In the genomic region with DNA sequence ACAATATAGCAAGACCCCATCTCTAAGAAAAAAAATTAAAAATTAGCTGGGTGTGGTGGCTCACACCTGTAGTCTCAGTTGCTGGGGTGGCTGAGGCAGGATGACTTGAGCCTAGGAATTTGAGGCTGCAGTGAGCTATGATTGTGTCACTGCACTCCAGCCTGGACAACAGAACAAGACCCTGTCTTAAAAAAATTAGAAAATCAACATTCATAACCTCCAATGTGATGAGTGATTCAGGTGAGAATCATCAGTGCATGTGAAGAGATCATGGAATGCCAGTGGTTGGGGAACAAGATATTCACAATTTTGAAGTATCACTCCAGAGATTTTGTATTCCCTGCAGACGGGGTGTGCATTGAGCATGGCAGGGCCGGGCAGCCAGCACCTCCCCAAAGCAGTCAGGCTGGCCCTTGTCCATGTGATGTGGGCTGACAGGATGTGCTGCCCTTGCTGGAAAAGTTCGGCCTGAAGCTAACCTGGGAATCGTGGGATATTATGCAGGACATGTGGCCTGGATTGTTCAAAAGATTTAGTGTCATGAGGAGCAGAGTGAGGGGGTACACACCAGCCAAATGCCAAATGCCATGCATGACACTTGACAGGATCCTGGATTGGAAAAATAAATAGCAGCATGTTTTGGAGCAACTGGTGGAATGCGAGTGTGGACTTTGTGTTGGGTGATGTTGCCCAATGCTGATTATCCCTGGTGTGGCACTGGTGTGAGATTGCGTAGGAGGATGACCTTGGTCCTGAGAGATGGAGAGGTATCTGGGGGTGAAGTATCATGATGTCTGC, we compare ENCODE assay signal across 1 cellular context.
TF ChIP-seq lines count a peak whose summit lies in the region.

No MANE protein-coding gene starts in this region.

TF ChIP-seq in HepG2, 621 proteins besides CTCF, POLR2A, EP300 and RAD21 (continued from another document and continues in another):
- no peak for TF ChIP-seq CENPBD1 (CRISPR knock-in tag; IDR thresholded peaks at IDR 0.05; ENCODE audit: borderline replicate concordance, low read depth)
- TF ChIP-seq IKZF1 (IDR thresholded peaks at IDR 0.05), result no peak
- TF ChIP-seq ZNF780A (CRISPR knock-in tag; IDR thresholded peaks at IDR 0.05), result peak; percentile 57; the same call in 1 of the 2 replicates
- no peak; the same call in 1 of the 2 replicates for TF ChIP-seq ZNF143 (CRISPR knock-in tag; IDR thresholded peaks at IDR 0.05)
- TF ChIP-seq ZC3H13 (CRISPR knock-in tag; IDR thresholded peaks at IDR 0.05), result peak; percentile 66; the same call in 1 of the 2 replicates
- TF ChIP-seq RBFOX2 (IDR thresholded peaks at IDR 0.05; ENCODE audit: low read depth, low read length), result no peak
- TF ChIP-seq, protein P1, sequence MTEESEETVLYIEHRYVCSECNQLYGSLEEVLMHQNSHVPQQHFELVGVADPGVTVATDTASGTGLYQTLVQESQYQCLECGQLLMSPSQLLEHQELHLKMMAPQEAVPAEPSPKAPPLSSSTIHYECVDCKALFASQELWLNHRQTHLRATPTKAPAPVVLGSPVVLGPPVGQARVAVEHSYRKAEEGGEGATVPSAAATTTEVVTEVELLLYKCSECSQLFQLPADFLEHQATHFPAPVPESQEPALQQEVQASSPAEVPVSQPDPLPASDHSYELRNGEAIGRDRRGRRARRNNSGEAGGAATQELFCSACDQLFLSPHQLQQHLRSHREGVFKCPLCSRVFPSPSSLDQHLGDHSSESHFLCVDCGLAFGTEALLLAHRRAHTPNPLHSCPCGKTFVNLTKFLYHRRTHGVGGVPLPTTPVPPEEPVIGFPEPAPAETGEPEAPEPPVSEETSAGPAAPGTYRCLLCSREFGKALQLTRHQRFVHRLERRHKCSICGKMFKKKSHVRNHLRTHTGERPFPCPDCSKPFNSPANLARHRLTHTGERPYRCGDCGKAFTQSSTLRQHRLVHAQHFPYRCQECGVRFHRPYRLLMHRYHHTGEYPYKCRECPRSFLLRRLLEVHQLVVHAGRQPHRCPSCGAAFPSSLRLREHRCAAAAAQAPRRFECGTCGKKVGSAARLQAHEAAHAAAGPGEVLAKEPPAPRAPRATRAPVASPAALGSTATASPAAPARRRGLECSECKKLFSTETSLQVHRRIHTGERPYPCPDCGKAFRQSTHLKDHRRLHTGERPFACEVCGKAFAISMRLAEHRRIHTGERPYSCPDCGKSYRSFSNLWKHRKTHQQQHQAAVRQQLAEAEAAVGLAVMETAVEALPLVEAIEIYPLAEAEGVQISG (CRISPR knock-in tag; IDR thresholded peaks at IDR 0.05), result peak; percentile 85
- TF ChIP-seq PHF20 (CRISPR knock-in tag; IDR thresholded peaks at IDR 0.05), result peak; percentile 49; the same call in 1 of the 2 replicates
- TF ChIP-seq NCOR1 (IDR thresholded peaks at IDR 0.05; ENCODE audit: borderline replicate concordance, low read length), result peak; percentile 93
- peak; percentile 64; the same call in 1 of the 2 replicates for TF ChIP-seq SSRP1 (CRISPR knock-in tag; IDR thresholded peaks at IDR 0.05)
- TF ChIP-seq, protein P2, sequence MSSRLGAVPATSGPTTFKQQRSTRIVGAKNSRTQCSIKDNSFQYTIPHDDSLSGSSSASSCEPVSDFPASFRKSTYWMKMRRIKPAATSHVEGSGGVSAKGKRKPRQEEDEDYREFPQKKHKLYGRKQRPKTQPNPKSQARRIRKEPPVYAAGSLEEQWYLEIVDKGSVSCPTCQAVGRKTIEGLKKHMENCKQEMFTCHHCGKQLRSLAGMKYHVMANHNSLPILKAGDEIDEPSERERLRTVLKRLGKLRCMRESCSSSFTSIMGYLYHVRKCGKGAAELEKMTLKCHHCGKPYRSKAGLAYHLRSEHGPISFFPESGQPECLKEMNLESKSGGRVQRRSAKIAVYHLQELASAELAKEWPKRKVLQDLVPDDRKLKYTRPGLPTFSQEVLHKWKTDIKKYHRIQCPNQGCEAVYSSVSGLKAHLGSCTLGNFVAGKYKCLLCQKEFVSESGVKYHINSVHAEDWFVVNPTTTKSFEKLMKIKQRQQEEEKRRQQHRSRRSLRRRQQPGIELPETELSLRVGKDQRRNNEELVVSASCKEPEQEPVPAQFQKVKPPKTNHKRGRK (CRISPR knock-in tag; IDR thresholded peaks at IDR 0.05), result no peak
- no peak for TF ChIP-seq ZSCAN5A (CRISPR knock-in tag; IDR thresholded peaks at IDR 0.05; ENCODE audit: borderline replicate concordance)
- peak; percentile 99 for TF ChIP-seq DPF2 (CRISPR knock-in tag; IDR thresholded peaks at IDR 0.05; ENCODE audit: borderline replicate concordance, low read depth)
- TF ChIP-seq STAT5B (CRISPR knock-in tag; IDR thresholded peaks at IDR 0.05), result 0 out of 2 replicates have a peak, but pooled peaks have one; percentile 39
- TF ChIP-seq FOXP4 (CRISPR knock-in tag; IDR thresholded peaks at IDR 0.05), result peak; percentile 95
- TF ChIP-seq CBX2 (IDR thresholded peaks at IDR 0.05; ENCODE audit: low read depth, low read length), result no peak
- TF ChIP-seq CBX2 (CRISPR knock-in tag; IDR thresholded peaks at IDR 0.05; ENCODE audit: low read depth), result no peak
- TF ChIP-seq ZNF274 (CRISPR knock-in tag; IDR thresholded peaks at IDR 0.05), result no peak
- no peak for TF ChIP-seq RBM22 (optimal IDR thresholded peaks at IDR 0.05; ENCODE audit: low read length)
- no peak for TF ChIP-seq HNRNPUL1 (IDR thresholded peaks at IDR 0.05; ENCODE audit: low read depth, low read length)
- peak; percentile 99 for TF ChIP-seq FOXO1 (CRISPR knock-in tag; IDR thresholded peaks at IDR 0.05)
- TF ChIP-seq, protein P3, sequence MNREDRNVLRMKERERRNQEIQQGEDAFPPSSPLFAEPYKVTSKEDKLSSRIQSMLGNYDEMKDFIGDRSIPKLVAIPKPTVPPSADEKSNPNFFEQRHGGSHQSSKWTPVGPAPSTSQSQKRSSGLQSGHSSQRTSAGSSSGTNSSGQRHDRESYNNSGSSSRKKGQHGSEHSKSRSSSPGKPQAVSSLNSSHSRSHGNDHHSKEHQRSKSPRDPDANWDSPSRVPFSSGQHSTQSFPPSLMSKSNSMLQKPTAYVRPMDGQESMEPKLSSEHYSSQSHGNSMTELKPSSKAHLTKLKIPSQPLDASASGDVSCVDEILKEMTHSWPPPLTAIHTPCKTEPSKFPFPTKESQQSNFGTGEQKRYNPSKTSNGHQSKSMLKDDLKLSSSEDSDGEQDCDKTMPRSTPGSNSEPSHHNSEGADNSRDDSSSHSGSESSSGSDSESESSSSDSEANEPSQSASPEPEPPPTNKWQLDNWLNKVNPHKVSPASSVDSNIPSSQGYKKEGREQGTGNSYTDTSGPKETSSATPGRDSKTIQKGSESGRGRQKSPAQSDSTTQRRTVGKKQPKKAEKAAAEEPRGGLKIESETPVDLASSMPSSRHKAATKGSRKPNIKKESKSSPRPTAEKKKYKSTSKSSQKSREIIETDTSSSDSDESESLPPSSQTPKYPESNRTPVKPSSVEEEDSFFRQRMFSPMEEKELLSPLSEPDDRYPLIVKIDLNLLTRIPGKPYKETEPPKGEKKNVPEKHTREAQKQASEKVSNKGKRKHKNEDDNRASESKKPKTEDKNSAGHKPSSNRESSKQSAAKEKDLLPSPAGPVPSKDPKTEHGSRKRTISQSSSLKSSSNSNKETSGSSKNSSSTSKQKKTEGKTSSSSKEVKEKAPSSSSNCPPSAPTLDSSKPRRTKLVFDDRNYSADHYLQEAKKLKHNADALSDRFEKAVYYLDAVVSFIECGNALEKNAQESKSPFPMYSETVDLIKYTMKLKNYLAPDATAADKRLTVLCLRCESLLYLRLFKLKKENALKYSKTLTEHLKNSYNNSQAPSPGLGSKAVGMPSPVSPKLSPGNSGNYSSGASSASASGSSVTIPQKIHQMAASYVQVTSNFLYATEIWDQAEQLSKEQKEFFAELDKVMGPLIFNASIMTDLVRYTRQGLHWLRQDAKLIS (CRISPR knock-in tag; IDR thresholded peaks at IDR 0.05), result peak; percentile 78; the same call in 1 of the 2 replicates
- TF ChIP-seq RBAK (CRISPR knock-in tag; IDR thresholded peaks at IDR 0.05), result no peak
- peak; percentile 99 for TF ChIP-seq MEF2D (CRISPR knock-in tag; IDR thresholded peaks at IDR 0.05)
- TF ChIP-seq ZNF382 (CRISPR knock-in tag; IDR thresholded peaks at IDR 0.05; ENCODE audit: borderline replicate concordance), result no peak
- TF ChIP-seq ZFP82 (CRISPR knock-in tag; IDR thresholded peaks at IDR 0.05; ENCODE audit: borderline replicate concordance), result no peak
- TF ChIP-seq, protein P4, sequence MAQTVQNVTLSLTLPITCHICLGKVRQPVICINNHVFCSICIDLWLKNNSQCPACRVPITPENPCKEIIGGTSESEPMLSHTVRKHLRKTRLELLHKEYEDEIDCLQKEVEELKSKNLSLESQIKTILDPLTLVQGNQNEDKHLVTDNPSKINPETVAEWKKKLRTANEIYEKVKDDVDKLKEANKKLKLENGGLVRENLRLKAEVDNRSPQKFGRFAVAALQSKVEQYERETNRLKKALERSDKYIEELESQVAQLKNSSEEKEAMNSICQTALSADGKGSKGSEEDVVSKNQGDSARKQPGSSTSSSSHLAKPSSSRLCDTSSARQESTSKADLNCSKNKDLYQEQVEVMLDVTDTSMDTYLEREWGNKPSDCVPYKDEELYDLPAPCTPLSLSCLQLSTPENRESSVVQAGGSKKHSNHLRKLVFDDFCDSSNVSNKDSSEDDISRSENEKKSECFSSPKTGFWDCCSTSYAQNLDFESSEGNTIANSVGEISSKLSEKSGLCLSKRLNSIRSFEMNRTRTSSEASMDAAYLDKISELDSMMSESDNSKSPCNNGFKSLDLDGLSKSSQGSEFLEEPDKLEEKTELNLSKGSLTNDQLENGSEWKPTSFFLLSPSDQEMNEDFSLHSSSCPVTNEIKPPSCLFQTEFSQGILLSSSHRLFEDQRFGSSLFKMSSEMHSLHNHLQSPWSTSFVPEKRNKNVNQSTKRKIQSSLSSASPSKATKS (CRISPR knock-in tag; IDR thresholded peaks at IDR 0.05), result no peak
- TF ChIP-seq, protein P5, sequence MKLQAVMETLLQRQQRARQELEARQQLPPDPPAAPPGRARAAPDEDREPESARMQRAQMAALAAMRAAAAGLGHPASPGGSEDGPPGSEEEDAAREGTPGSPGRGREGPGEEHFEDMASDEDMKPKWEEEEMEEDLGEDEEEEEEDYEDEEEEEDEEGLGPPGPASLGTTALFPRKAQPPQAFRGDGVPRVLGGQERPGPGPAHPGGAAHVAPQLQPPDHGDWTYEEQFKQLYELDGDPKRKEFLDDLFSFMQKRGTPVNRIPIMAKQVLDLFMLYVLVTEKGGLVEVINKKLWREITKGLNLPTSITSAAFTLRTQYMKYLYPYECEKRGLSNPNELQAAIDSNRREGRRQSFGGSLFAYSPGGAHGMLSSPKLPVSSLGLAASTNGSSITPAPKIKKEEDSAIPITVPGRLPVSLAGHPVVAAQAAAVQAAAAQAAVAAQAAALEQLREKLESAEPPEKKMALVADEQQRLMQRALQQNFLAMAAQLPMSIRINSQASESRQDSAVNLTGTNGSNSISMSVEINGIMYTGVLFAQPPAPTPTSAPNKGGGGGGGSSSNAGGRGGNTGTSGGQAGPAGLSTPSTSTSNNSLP (IDR thresholded peaks at IDR 0.05; ENCODE audit: low read depth, low read length), result peak; percentile 84
- TF ChIP-seq, protein P6, sequence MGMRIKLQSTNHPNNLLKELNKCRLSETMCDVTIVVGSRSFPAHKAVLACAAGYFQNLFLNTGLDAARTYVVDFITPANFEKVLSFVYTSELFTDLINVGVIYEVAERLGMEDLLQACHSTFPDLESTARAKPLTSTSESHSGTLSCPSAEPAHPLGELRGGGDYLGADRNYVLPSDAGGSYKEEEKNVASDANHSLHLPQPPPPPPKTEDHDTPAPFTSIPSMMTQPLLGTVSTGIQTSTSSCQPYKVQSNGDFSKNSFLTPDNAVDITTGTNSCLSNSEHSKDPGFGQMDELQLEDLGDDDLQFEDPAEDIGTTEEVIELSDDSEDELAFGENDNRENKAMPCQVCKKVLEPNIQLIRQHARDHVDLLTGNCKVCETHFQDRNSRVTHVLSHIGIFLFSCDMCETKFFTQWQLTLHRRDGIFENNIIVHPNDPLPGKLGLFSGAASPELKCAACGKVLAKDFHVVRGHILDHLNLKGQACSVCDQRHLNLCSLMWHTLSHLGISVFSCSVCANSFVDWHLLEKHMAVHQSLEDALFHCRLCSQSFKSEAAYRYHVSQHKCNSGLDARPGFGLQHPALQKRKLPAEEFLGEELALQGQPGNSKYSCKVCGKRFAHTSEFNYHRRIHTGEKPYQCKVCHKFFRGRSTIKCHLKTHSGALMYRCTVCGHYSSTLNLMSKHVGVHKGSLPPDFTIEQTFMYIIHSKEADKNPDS (CRISPR knock-in tag; IDR thresholded peaks at IDR 0.05), result peak; percentile 79; the same call in 1 of the 2 replicates
- no peak for TF ChIP-seq ZXDC (CRISPR knock-in tag; IDR thresholded peaks at IDR 0.05)
